24 cellular contexts compared by ENCODE assay signal in the genomic region with DNA sequence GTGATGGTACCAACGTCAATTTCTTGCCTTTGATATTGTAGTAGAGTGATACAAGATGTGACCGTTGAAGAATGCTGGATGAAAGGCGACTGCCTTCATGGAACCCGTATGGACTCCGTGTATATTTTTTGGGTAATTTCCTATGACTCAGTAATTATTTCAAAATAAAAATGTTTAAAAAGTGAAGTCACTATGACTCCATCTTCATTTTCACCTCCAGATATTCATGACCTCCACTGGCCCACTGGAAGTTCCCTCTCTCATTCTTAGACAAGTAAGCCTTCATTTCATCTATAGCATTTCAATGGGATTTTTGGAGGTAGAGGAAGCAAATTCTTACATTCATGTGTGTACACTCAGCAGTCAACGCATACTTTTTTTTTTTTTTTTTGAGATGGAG.
DNase-seq lines count a peak whose midpoint lies in the region; ATAC-seq, FAIRE-seq and TF ChIP-seq lines count a peak whose summit lies in the region.
"Had no signal": no experiment of that assay in that cellular context is flagged by ENCODE, and none has a peak within 500 bp of the region (broad histone marks: within the 10 kb centered on the region; RNA-seq: fewer than 3 reads in every experiment).

No MANE protein-coding gene starts in this region.

- no peak overlapping the region for H3K4me3 ChIP-seq in breast epithelium
- H3K4me3 ChIP-seq in choroid plexus epithelial cell (ENCODE audit: low read depth, low read length), result no peak overlapping the region
- no peak overlapping the region for H3K4me3 ChIP-seq in fibroblast of mammary gland (ENCODE audit: control insufficient read depth, low read depth, low read length)
- H3K4me3 ChIP-seq: BLaER1, GM23338 had no signal

- ATAC-seq in effector memory CD8-positive, alpha-beta T cell (replicated peaks), result no peak
- ATAC-seq: CD8-positive, alpha-beta T cell; GM23338; HCT116 had no signal

- H3K4me1 ChIP-seq in breast epithelium, result no peaks in the 10 kb centered on the region
- H3K4me1 ChIP-seq: BLaER1, Caco-2 had no signal

- TF ChIP-seq CTCF in MCF 10A (IDR thresholded peaks at IDR 0.05; ENCODE audit: unreplicated experiment), result no peak
- TF ChIP-seq CTCF in breast epithelium (IDR thresholded peaks at IDR 0.05), result no peak
- no peak for TF ChIP-seq CTCF in choroid plexus epithelial cell (conservative IDR thresholded peaks at IDR 0.05; ENCODE audit: low read depth, low read length)
- TF ChIP-seq CTCF in fibroblast of mammary gland (conservative IDR thresholded peaks at IDR 0.05; ENCODE audit: control insufficient read depth, insufficient read depth, low read depth, low read length), result no peak

- H3K27me3 Mint-ChIP-seq in MCF 10A (ENCODE audit: insufficient read depth, unreplicated experiment), result no peaks in the 10 kb centered on the region
- H3K27me3 Mint-ChIP-seq in effector memory CD8-positive, alpha-beta T cell, result peaks cover 7 to 43% of the 10 kb centered on the region in 2 donors
- H3K27me3 Mint-ChIP-seq: B cell; CD4-positive, CD25-positive, alpha-beta regulatory T cell had no signal

- no peaks in the 10 kb centered on the region for H3K36me3 ChIP-seq in breast epithelium
- H3K36me3 ChIP-seq: BLaER1 had no signal

- BruUV-seq in MCF 10A (replicated peaks; lab: Mats Ljungman, UMichigan), result no TSS peak

- no peak overlapping the region for H3K27ac Mint-ChIP-seq in MCF 10A (ENCODE audit: low read depth, unreplicated experiment)
- no peak overlapping the region for H3K27ac Mint-ChIP-seq in effector memory CD8-positive, alpha-beta T cell
- H3K27ac Mint-ChIP-seq: B cell; CD4-positive, CD25-positive, alpha-beta regulatory T cell; CD8-positive, alpha-beta T cell; GM23338; H9 had no signal

- DNase-seq in MCF 10A (ENCODE audit: unreplicated experiment) (peak; percentile 7), breast epithelium (ENCODE audit: low spot score in 2 of 2) (no peak), choroid plexus epithelial cell (ENCODE audit: low read depth) (peak; percentile 51), fibroblast of mammary gland (ENCODE audit: low read depth) (peak; percentile 19), HTR-8/SVneo (ENCODE audit: insufficient read length, low spot score) (no peak), NCI-H226 (no peak), caudate nucleus (lab: John Stamatoyannopoulos, UW) (no peak)
- no peak for DNase-seq in effector memory CD8-positive, alpha-beta T cell
- DNase-seq: Caco-2; CD4-positive, CD25-positive, alpha-beta regulatory T cell; CD8-positive, alpha-beta T cell; DMS153; DND-41; H9 had no signal

- H3K27ac ChIP-seq in breast epithelium (no peak overlapping the region), caudate nucleus (ENCODE audit: low read depth, low read length) (no peak overlapping the region)
- H3K27ac ChIP-seq: 22Rv1, BLaER1, C4-2B had no signal

- intact Hi-C loops in MCF 10A (cut with micrococcal nuclease) (no loop called here), breast epithelium (cut with DNase I; ENCODE audit: low total_unique reads) (no loop called here)

- no peak overlapping the region for H3K4me3 Mint-ChIP-seq in MCF 10A (ENCODE audit: unreplicated experiment)
- H3K4me3 Mint-ChIP-seq in effector memory CD8-positive, alpha-beta T cell, result no peak overlapping the region
- H3K4me3 Mint-ChIP-seq: B cell; CD4-positive, CD25-positive, alpha-beta regulatory T cell; CD8-positive, alpha-beta T cell; GM23338; H9 had no signal

- no peak for TF ChIP-seq POLR2A in breast epithelium (IDR thresholded peaks at IDR 0.05)

- FAIRE-seq in HTR-8/SVneo (lab: Jason Lieb, UNC), result no peak
- FAIRE-seq: A204.1, G401.6, GM12892, GM19239 had no signal

- CTCF ChIA-PET in MCF 10A (lab: Yijun Ruan, JAX), result no interaction called here

- H3K9me3 ChIP-seq in breast epithelium, result no peaks in the 10 kb centered on the region
- H3K9me3 ChIP-seq: BLaER1, Caco-2 had no signal

- H3K27me3 ChIP-seq in breast epithelium, result no peaks in the 10 kb centered on the region
- H3K27me3 ChIP-seq: BLaER1 had no signal

- H3K36me3 Mint-ChIP-seq in MCF 10A (ENCODE audit: insufficient read depth, unreplicated experiment), result no peaks in the 10 kb centered on the region
- H3K36me3 Mint-ChIP-seq in effector memory CD8-positive, alpha-beta T cell (ENCODE audit: insufficient read depth), result peaks cover 2% of the 10 kb centered on the region
- H3K36me3 Mint-ChIP-seq: CD4-positive, CD25-positive, alpha-beta regulatory T cell; CD8-positive, alpha-beta T cell had no signal

- H3K9me3 Mint-ChIP-seq in MCF 10A (ENCODE audit: unreplicated experiment), result no peaks in the 10 kb centered on the region
- no peaks in the 10 kb centered on the region for H3K9me3 Mint-ChIP-seq in effector memory CD8-positive, alpha-beta T cell
- H3K9me3 Mint-ChIP-seq: CD8-positive, alpha-beta T cell; GM23338; H9 had no signal

- POLR2A ChIA-PET in MCF 10A (lab: Yijun Ruan, JAX), result no interaction called here

- H3K4me1 Mint-ChIP-seq in MCF 10A (ENCODE audit: insufficient read depth, unreplicated experiment), result no peaks in the 10 kb centered on the region
- H3K4me1 Mint-ChIP-seq in effector memory CD8-positive, alpha-beta T cell (ENCODE audit: low read depth in 2 of 2), result no peaks in the 10 kb centered on the region
- H3K4me1 Mint-ChIP-seq: B cell; CD4-positive, CD25-positive, alpha-beta regulatory T cell; GM23338; H9 had no signal

Comparison
In these comparisons a context has a peak if more than half of its experiments do, and no peak if none do; other contexts are left out.
1. DNase-seq: peak in MCF 10A (single experiment), choroid plexus epithelial cell (single experiment) and fibroblast of mammary gland (single experiment); none in breast epithelium (0 of 2), HTR-8/SVneo (single experiment), NCI-H226 (single experiment), caudate nucleus (0 of 61) and effector memory CD8-positive, alpha-beta T cell (0 of 3).